Comparison of ENCODE assay signal across 1 cellular context in the genomic region with DNA sequence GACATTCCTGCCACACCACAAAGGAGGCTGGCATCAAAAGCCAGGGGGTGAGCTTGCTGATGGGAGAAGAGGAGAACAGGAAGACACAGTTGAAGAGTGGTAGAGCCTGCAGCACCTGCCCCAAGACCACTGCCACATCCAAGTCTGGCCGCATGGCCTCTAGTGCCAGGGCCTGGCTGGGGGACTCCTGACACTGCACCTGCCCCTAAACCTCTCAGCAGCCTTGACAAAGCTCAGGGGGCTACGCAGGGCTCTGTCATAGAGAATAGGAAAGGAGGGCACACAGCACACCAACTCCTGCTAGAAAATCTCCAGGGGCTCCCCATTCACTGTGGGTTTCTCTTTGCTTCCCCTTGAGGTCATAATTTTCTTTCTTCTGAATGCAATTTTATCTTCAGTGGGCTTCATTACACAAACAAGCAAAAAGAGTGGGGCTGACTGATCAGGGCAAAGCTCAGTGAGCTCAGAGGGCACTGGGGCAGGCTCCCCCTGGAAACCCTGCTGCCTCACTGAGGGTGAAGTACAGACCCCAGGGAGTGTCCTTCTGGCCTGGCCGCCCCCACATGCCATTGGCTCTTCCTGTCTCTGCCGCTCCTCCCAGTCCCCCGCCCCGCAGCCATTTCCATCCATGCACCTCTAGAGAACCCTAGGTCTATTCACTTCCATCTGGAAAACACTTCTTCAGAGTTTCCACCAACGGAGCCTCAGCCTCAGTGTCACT.
TF ChIP-seq lines count a peak whose summit lies in the region.

No MANE protein-coding gene starts in this region.

TF ChIP-seq in GM12878, 131 proteins besides CTCF, POLR2A, EP300 and RAD21 (continued from another document):
- TF ChIP-seq MTA3 (IDR thresholded peaks at IDR 0.05; ENCODE audit: borderline replicate concordance, low read length) = no peak
- TF ChIP-seq KAT2A (conservative IDR thresholded peaks at IDR 0.05; ENCODE audit: control insufficient read depth, low read depth, low read length) = no peak
- no peak for TF ChIP-seq FOXK2 (IDR thresholded peaks at IDR 0.05)
- no peak for TF ChIP-seq ZNF622 (IDR thresholded peaks at IDR 0.05)
- peak; percentile 9 for TF ChIP-seq SP1 (IDR thresholded peaks at IDR 0.05; ENCODE audit: low read depth, low read length)
- 0 out of 2 replicates have a peak, but pooled peaks have one; percentile 18 for TF ChIP-seq PAX5 (IDR thresholded peaks at IDR 0.05; ENCODE audit: borderline replicate concordance, low read depth, low read length)
- no peak for TF ChIP-seq ZNF592 (IDR thresholded peaks at IDR 0.05)
- no peak for TF ChIP-seq SRF (IDR thresholded peaks at IDR 0.05; ENCODE audit: low read depth in 2 of 2, low read length in 2 of 2)
- TF ChIP-seq TCF12 (IDR thresholded peaks at IDR 0.05; ENCODE audit: low read depth, low read length) = 0 out of 2 replicates have a peak, but pooled peaks have one; percentile 32
- TF ChIP-seq DPF2 (IDR thresholded peaks at IDR 0.05) = no peak
- no peak for TF ChIP-seq CREB1 (IDR thresholded peaks at IDR 0.05; ENCODE audit: low read depth)
